1 cellular context compared by ENCODE assay signal in the genomic region with DNA sequence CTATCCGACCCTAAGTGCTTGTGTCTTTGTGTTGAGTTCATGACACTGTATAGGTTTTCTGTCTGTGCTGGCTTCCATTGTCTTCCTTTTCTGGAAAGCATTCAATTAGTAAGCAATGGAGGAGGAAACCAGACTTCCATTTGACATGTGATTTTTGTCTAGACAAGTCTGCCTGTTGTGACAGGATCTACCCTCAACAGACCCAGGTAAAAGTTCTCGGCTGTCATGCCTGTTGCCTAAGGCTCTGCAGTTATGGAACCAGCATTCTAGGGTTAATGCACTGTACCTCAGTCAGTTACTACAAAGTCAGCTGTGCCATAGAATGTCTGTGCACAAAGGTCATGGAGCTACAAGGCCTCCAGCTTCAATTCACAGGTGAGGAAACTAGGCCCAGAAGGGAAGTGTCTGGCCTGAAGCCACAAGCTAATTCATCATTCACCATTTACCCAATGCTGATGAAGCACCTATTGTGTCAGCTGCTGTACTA.
TF ChIP-seq lines count a peak whose summit lies in the region.

No MANE protein-coding gene starts in this region.

TF ChIP-seq in HepG2, 621 proteins besides CTCF, POLR2A, EP300 and RAD21 (continued from another document and continues in another):
- TF ChIP-seq, protein P1, sequence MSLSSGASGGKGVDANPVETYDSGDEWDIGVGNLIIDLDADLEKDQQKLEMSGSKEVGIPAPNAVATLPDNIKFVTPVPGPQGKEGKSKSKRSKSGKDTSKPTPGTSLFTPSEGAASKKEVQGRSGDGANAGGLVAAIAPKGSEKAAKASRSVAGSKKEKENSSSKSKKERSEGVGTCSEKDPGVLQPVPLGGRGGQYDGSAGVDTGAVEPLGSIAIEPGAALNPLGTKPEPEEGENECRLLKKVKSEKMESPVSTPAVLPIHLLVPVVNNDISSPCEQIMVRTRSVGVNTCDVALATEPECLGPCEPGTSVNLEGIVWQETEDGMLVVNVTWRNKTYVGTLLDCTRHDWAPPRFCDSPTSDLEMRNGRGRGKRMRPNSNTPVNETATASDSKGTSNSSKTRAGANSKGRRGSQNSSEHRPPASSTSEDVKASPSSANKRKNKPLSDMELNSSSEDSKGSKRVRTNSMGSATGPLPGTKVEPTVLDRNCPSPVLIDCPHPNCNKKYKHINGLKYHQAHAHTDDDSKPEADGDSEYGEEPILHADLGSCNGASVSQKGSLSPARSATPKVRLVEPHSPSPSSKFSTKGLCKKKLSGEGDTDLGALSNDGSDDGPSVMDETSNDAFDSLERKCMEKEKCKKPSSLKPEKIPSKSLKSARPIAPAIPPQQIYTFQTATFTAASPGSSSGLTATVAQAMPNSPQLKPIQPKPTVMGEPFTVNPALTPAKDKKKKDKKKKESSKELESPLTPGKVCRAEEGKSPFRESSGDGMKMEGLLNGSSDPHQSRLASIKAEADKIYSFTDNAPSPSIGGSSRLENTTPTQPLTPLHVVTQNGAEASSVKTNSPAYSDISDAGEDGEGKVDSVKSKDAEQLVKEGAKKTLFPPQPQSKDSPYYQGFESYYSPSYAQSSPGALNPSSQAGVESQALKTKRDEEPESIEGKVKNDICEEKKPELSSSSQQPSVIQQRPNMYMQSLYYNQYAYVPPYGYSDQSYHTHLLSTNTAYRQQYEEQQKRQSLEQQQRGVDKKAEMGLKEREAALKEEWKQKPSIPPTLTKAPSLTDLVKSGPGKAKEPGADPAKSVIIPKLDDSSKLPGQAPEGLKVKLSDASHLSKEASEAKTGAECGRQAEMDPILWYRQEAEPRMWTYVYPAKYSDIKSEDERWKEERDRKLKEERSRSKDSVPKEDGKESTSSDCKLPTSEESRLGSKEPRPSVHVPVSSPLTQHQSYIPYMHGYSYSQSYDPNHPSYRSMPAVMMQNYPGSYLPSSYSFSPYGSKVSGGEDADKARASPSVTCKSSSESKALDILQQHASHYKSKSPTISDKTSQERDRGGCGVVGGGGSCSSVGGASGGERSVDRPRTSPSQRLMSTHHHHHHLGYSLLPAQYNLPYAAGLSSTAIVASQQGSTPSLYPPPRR (CRISPR knock-in tag; IDR thresholded peaks at IDR 0.05; ENCODE audit: borderline replicate concordance): no peak
- TF ChIP-seq, protein P2, sequence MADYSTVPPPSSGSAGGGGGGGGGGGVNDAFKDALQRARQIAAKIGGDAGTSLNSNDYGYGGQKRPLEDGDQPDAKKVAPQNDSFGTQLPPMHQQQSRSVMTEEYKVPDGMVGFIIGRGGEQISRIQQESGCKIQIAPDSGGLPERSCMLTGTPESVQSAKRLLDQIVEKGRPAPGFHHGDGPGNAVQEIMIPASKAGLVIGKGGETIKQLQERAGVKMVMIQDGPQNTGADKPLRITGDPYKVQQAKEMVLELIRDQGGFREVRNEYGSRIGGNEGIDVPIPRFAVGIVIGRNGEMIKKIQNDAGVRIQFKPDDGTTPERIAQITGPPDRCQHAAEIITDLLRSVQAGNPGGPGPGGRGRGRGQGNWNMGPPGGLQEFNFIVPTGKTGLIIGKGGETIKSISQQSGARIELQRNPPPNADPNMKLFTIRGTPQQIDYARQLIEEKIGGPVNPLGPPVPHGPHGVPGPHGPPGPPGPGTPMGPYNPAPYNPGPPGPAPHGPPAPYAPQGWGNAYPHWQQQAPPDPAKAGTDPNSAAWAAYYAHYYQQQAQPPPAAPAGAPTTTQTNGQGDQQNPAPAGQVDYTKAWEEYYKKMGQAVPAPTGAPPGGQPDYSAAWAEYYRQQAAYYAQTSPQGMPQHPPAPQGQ (CRISPR knock-in tag; IDR thresholded peaks at IDR 0.05; ENCODE audit: borderline replicate concordance): no peak
- TF ChIP-seq AGO2 (optimal IDR thresholded peaks at IDR 0.05; ENCODE audit: low read depth, low read length): no peak
- no peak for TF ChIP-seq AKAP8 (CRISPR knock-in tag; IDR thresholded peaks at IDR 0.05)
- TF ChIP-seq, protein P3, sequence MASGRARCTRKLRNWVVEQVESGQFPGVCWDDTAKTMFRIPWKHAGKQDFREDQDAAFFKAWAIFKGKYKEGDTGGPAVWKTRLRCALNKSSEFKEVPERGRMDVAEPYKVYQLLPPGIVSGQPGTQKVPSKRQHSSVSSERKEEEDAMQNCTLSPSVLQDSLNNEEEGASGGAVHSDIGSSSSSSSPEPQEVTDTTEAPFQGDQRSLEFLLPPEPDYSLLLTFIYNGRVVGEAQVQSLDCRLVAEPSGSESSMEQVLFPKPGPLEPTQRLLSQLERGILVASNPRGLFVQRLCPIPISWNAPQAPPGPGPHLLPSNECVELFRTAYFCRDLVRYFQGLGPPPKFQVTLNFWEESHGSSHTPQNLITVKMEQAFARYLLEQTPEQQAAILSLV (CRISPR knock-in tag; IDR thresholded peaks at IDR 0.05; ENCODE audit: borderline replicate concordance): no peak
- peak; percentile 15; the same call in 1 of the 2 replicates for TF ChIP-seq RXRB (CRISPR knock-in tag; IDR thresholded peaks at IDR 0.05; ENCODE audit: borderline replicate concordance)
- TF ChIP-seq, protein P4, sequence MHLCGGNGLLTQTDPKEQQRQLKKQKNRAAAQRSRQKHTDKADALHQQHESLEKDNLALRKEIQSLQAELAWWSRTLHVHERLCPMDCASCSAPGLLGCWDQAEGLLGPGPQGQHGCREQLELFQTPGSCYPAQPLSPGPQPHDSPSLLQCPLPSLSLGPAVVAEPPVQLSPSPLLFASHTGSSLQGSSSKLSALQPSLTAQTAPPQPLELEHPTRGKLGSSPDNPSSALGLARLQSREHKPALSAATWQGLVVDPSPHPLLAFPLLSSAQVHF (CRISPR knock-in tag; IDR thresholded peaks at IDR 0.05): no peak
- TF ChIP-seq MBD4 (IDR thresholded peaks at IDR 0.05; ENCODE audit: borderline replicate concordance, low read length): no peak
- TF ChIP-seq, protein P5, sequence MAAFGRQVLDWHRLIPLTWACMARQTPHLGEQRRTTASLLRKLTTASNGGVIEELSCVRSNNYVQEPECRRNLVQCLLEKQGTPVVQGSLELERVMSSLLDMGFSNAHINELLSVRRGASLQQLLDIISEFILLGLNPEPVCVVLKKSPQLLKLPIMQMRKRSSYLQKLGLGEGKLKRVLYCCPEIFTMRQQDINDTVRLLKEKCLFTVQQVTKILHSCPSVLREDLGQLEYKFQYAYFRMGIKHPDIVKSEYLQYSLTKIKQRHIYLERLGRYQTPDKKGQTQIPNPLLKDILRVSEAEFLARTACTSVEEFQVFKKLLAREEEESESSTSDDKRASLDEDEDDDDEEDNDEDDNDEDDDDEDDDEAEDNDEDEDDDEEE (CRISPR knock-in tag; IDR thresholded peaks at IDR 0.05): no peak
- no peak for TF ChIP-seq RFXAP (CRISPR knock-in tag; IDR thresholded peaks at IDR 0.05; ENCODE audit: borderline replicate concordance)
- TF ChIP-seq, protein P6, sequence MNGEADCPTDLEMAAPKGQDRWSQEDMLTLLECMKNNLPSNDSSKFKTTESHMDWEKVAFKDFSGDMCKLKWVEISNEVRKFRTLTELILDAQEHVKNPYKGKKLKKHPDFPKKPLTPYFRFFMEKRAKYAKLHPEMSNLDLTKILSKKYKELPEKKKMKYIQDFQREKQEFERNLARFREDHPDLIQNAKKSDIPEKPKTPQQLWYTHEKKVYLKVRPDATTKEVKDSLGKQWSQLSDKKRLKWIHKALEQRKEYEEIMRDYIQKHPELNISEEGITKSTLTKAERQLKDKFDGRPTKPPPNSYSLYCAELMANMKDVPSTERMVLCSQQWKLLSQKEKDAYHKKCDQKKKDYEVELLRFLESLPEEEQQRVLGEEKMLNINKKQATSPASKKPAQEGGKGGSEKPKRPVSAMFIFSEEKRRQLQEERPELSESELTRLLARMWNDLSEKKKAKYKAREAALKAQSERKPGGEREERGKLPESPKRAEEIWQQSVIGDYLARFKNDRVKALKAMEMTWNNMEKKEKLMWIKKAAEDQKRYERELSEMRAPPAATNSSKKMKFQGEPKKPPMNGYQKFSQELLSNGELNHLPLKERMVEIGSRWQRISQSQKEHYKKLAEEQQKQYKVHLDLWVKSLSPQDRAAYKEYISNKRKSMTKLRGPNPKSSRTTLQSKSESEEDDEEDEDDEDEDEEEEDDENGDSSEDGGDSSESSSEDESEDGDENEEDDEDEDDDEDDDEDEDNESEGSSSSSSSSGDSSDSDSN (CRISPR knock-in tag; IDR thresholded peaks at IDR 0.05): no peak
- no peak for TF ChIP-seq NFYC (CRISPR knock-in tag; IDR thresholded peaks at IDR 0.05)
- TF ChIP-seq ZNF143 (CRISPR knock-in tag; IDR thresholded peaks at IDR 0.05): no peak
- TF ChIP-seq, protein P7, sequence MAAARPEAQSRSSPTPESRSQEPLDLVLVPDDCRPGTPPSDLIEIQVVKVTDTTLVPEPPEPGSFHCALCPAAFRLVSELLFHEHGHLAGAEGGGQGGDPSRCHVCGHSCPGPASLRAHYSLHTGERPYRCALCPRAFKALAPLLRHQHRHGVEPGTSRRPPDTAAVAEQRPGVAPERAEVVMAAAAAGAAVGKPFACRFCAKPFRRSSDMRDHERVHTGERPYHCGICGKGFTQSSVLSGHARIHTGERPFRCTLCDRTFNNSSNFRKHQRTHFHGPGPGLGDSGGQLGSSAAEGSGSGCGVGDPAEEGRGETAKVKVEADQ (CRISPR knock-in tag; IDR thresholded peaks at IDR 0.05; ENCODE audit: borderline replicate concordance): no peak
- TF ChIP-seq, protein P8, sequence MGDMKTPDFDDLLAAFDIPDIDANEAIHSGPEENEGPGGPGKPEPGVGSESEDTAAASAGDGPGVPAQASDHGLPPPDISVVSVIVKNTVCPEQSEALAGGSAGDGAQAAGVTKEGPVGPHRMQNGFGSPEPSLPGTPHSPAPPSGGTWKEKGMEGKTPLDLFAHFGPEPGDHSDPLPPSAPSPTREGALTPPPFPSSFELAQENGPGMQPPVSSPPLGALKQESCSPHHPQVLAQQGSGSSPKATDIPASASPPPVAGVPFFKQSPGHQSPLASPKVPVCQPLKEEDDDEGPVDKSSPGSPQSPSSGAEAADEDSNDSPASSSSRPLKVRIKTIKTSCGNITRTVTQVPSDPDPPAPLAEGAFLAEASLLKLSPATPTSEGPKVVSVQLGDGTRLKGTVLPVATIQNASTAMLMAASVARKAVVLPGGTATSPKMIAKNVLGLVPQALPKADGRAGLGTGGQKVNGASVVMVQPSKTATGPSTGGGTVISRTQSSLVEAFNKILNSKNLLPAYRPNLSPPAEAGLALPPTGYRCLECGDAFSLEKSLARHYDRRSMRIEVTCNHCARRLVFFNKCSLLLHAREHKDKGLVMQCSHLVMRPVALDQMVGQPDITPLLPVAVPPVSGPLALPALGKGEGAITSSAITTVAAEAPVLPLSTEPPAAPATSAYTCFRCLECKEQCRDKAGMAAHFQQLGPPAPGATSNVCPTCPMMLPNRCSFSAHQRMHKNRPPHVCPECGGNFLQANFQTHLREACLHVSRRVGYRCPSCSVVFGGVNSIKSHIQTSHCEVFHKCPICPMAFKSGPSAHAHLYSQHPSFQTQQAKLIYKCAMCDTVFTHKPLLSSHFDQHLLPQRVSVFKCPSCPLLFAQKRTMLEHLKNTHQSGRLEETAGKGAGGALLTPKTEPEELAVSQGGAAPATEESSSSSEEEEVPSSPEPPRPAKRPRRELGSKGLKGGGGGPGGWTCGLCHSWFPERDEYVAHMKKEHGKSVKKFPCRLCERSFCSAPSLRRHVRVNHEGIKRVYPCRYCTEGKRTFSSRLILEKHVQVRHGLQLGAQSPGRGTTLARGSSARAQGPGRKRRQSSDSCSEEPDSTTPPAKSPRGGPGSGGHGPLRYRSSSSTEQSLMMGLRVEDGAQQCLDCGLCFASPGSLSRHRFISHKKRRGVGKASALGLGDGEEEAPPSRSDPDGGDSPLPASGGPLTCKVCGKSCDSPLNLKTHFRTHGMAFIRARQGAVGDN (CRISPR knock-in tag; IDR thresholded peaks at IDR 0.05): no peak
- TF ChIP-seq, protein P9, sequence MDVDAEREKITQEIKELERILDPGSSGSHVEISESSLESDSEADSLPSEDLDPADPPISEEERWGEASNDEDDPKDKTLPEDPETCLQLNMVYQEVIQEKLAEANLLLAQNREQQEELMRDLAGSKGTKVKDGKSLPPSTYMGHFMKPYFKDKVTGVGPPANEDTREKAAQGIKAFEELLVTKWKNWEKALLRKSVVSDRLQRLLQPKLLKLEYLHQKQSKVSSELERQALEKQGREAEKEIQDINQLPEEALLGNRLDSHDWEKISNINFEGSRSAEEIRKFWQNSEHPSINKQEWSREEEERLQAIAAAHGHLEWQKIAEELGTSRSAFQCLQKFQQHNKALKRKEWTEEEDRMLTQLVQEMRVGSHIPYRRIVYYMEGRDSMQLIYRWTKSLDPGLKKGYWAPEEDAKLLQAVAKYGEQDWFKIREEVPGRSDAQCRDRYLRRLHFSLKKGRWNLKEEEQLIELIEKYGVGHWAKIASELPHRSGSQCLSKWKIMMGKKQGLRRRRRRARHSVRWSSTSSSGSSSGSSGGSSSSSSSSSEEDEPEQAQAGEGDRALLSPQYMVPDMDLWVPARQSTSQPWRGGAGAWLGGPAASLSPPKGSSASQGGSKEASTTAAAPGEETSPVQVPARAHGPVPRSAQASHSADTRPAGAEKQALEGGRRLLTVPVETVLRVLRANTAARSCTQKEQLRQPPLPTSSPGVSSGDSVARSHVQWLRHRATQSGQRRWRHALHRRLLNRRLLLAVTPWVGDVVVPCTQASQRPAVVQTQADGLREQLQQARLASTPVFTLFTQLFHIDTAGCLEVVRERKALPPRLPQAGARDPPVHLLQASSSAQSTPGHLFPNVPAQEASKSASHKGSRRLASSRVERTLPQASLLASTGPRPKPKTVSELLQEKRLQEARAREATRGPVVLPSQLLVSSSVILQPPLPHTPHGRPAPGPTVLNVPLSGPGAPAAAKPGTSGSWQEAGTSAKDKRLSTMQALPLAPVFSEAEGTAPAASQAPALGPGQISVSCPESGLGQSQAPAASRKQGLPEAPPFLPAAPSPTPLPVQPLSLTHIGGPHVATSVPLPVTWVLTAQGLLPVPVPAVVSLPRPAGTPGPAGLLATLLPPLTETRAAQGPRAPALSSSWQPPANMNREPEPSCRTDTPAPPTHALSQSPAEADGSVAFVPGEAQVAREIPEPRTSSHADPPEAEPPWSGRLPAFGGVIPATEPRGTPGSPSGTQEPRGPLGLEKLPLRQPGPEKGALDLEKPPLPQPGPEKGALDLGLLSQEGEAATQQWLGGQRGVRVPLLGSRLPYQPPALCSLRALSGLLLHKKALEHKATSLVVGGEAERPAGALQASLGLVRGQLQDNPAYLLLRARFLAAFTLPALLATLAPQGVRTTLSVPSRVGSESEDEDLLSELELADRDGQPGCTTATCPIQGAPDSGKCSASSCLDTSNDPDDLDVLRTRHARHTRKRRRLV (CRISPR knock-in tag; IDR thresholded peaks at IDR 0.05): no peak
- no peak for TF ChIP-seq ZBTB20 (CRISPR knock-in tag; IDR thresholded peaks at IDR 0.05; ENCODE audit: borderline replicate concordance, low read depth)
- TF ChIP-seq, protein P10, sequence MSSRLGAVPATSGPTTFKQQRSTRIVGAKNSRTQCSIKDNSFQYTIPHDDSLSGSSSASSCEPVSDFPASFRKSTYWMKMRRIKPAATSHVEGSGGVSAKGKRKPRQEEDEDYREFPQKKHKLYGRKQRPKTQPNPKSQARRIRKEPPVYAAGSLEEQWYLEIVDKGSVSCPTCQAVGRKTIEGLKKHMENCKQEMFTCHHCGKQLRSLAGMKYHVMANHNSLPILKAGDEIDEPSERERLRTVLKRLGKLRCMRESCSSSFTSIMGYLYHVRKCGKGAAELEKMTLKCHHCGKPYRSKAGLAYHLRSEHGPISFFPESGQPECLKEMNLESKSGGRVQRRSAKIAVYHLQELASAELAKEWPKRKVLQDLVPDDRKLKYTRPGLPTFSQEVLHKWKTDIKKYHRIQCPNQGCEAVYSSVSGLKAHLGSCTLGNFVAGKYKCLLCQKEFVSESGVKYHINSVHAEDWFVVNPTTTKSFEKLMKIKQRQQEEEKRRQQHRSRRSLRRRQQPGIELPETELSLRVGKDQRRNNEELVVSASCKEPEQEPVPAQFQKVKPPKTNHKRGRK (CRISPR knock-in tag; IDR thresholded peaks at IDR 0.05): no peak
- TF ChIP-seq, protein P11, sequence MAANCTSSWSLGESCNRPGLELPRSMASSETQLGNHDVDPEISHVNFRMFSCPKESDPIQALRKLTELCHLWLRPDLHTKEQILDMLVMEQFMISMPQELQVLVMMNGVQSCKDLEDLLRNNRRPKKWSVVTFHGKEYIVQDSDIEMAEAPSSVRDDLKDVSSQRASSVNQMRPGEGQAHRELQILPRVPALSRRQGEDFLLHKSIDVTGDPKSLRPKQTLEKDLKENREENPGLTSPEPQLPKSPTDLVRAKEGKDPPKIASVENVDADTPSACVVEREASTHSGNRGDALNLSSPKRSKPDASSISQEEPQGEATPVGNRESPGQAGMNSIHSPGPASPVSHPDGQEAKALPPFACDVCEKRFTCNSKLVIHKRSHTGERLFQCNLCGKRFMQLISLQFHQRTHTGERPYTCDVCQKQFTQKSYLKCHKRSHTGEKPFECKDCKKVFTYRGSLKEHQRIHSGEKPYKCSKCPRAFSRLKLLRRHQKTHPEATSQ (CRISPR knock-in tag; IDR thresholded peaks at IDR 0.05; ENCODE audit: borderline replicate concordance): no peak
- no peak for TF ChIP-seq RCOR2 (CRISPR knock-in tag; IDR thresholded peaks at IDR 0.05)
